17 cellular contexts compared by ENCODE assay signal in the genomic region with DNA sequence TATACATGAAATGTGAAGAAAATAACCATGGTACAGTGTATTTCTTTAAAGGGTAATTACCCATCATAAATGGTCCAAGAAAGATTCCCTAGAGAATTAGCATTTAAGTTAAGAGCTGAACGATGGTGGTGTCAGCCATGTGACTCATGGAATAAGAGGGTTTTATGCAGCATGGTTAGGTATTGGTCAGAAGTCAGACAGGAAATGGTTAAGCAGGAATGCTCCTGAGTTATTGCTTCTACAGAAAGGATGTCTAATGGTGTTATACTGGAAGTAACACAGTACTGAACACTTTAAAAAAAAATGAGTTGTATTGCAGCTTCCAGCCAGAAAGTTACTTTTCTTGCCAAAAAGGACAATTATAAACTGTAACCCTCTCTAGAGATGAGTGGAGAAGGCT.
DNase-seq lines count a peak whose midpoint lies in the region; ATAC-seq and TF ChIP-seq lines count a peak whose summit lies in the region.
"Had no signal": no experiment of that assay in that cellular context is flagged by ENCODE, and none has a peak within 500 bp of the region (broad histone marks: within the 10 kb centered on the region; RNA-seq: fewer than 3 reads in every experiment).

No MANE protein-coding gene starts in this region.

- H3K4me3 ChIP-seq in mammary epithelial cell (replicated peaks in 1 of 3; ENCODE audit: insufficient read depth in 1 of 3, low read depth in 2 of 3, low read length in 3 of 3) (no peak overlapping the region), breast epithelium (no peak overlapping the region), fibroblast of the aortic adventitia (ENCODE audit: low read depth, low read length) (no peak overlapping the region)
- H3K4me3 ChIP-seq: esophagus squamous epithelium had no signal

- H3K4me1 ChIP-seq in mammary epithelial cell (ENCODE audit: insufficient read depth, low read length) (peaks cover 8% of the 10 kb centered on the region), breast epithelium (no peaks in the 10 kb centered on the region)
- H3K4me1 ChIP-seq: esophagus squamous epithelium had no signal

- H3K9me3 ChIP-seq in mammary epithelial cell (replicated peaks; ENCODE audit: insufficient read depth, low read length) (no peaks in the 10 kb centered on the region), breast epithelium (no peaks in the 10 kb centered on the region)
- H3K9me3 ChIP-seq: esophagus squamous epithelium had no signal

- H4K20me1 ChIP-seq in mammary epithelial cell (ENCODE audit: insufficient read depth, low read length): no peaks in the 10 kb centered on the region

- H3K4me3 Mint-ChIP-seq in T-helper 2 cell treated with Interferon-gamma antibody and Interleukin-4, amounts not matched to agents 5 μg/mL and 100 μg/mL, for 36 hours: no peak overlapping the region
- no peak overlapping the region for H3K4me3 Mint-ChIP-seq in stimulated activated effector memory CD8-positive, alpha-beta T cell treated with anti-CD3 and anti-CD28 coated beads, Interleukin-12 subunit alpha, Interleukin-12 subunit beta, amount 100 ng/mL, for 72 hours
- H3K4me3 Mint-ChIP-seq: activated naive CD8-positive, alpha-beta T cell treated with anti-CD3 and anti-CD28 coated beads for 36 hours; immature natural killer cell had no signal

- no peaks in the 10 kb centered on the region for H3K36me3 Mint-ChIP-seq in T-helper 2 cell treated with Interferon-gamma antibody and Interleukin-4, amounts not matched to agents 5 μg/mL and 100 μg/mL, for 36 hours (ENCODE audit: low read depth)
- no peaks in the 10 kb centered on the region for H3K36me3 Mint-ChIP-seq in stimulated activated effector memory CD8-positive, alpha-beta T cell treated with anti-CD3 and anti-CD28 coated beads, Interleukin-12 subunit alpha, Interleukin-12 subunit beta, amount 100 ng/mL, for 72 hours
- H3K36me3 Mint-ChIP-seq: activated naive CD8-positive, alpha-beta T cell treated with anti-CD3 and anti-CD28 coated beads for 36 hours; immature natural killer cell had no signal

- intact Hi-C loops in mammary epithelial cell (cut with micrococcal nuclease) (no loop called here), breast epithelium (cut with DNase I; ENCODE audit: low total_unique reads) (no loop called here)

- no peak for ATAC-seq in stimulated activated effector memory CD8-positive, alpha-beta T cell treated with anti-CD3 and anti-CD28 coated beads, Interleukin-12 subunit alpha, Interleukin-12 subunit beta, amount 100 ng/mL, for 72 hours
- ATAC-seq in stimulated activated naive CD8-positive, alpha-beta T cell treated with anti-CD3 and anti-CD28 coated beads, Interleukin-15, Interleukin-2, amounts not matched to agents 100 U/mL and 50 U/mL, for 24 hours: no peak

- dilution Hi-C loops in mammary epithelial cell (cut with HindIII; ENCODE audit: low sequenced_read_pairs): no loop called here

- no peaks in the 10 kb centered on the region for H3K36me3 ChIP-seq in mammary epithelial cell (ENCODE audit: insufficient read depth, low read length)
- no peaks in the 10 kb centered on the region for H3K36me3 ChIP-seq in breast epithelium
- H3K36me3 ChIP-seq: esophagus squamous epithelium had no signal

- no peak overlapping the region for H3K27ac Mint-ChIP-seq in T-helper 2 cell treated with Interferon-gamma antibody and Interleukin-4, amounts not matched to agents 5 μg/mL and 100 μg/mL, for 36 hours
- no peak overlapping the region for H3K27ac Mint-ChIP-seq in stimulated activated effector memory CD8-positive, alpha-beta T cell treated with anti-CD3 and anti-CD28 coated beads, Interleukin-12 subunit alpha, Interleukin-12 subunit beta, amount 100 ng/mL, for 72 hours
- H3K27ac Mint-ChIP-seq: activated naive CD8-positive, alpha-beta T cell treated with anti-CD3 and anti-CD28 coated beads for 36 hours; immature natural killer cell had no signal

- WGBS in mammary epithelial cell (ENCODE audit: low coverage, missing lambda C conversion rate): 7% methylated on average over 1 of the region's 1 CpG

- peak overlapping the region; percentile 4 for H3K4me2 ChIP-seq in mammary epithelial cell (ENCODE audit: insufficient read depth, low read depth, low read length)

- TF ChIP-seq POLR2A in breast epithelium (IDR thresholded peaks at IDR 0.05): no peak

- peak overlapping the region; percentile 30 for H2AFZ ChIP-seq in mammary epithelial cell (ENCODE audit: low read depth, low read length)

- H3K4me1 Mint-ChIP-seq in T-helper 2 cell treated with Interferon-gamma antibody and Interleukin-4, amounts not matched to agents 5 μg/mL and 100 μg/mL, for 36 hours (ENCODE audit: low read depth): no peaks in the 10 kb centered on the region
- H3K4me1 Mint-ChIP-seq in stimulated activated effector memory CD8-positive, alpha-beta T cell treated with anti-CD3 and anti-CD28 coated beads, Interleukin-12 subunit alpha, Interleukin-12 subunit beta, amount 100 ng/mL, for 72 hours: no peaks in the 10 kb centered on the region
- H3K4me1 Mint-ChIP-seq: activated naive CD8-positive, alpha-beta T cell treated with anti-CD3 and anti-CD28 coated beads for 36 hours; immature natural killer cell had no signal

- H3K9me3 Mint-ChIP-seq in T-helper 2 cell treated with Interferon-gamma antibody and Interleukin-4, amounts not matched to agents 5 μg/mL and 100 μg/mL, for 36 hours: no peaks in the 10 kb centered on the region
- H3K9me3 Mint-ChIP-seq in stimulated activated effector memory CD8-positive, alpha-beta T cell treated with anti-CD3 and anti-CD28 coated beads, Interleukin-12 subunit alpha, Interleukin-12 subunit beta, amount 100 ng/mL, for 72 hours: no peaks in the 10 kb centered on the region
- H3K9me3 Mint-ChIP-seq: activated naive CD8-positive, alpha-beta T cell treated with anti-CD3 and anti-CD28 coated beads for 36 hours; immature natural killer cell had no signal

- H3K9ac ChIP-seq in mammary epithelial cell (ENCODE audit: insufficient read depth, low read length): no peak overlapping the region

- no peaks in the 10 kb centered on the region for H3K79me2 ChIP-seq in mammary epithelial cell (ENCODE audit: insufficient read depth, low read length)

- peaks cover 7% of the 10 kb centered on the region for H3K27me3 Mint-ChIP-seq in T-helper 2 cell treated with Interferon-gamma antibody and Interleukin-4, amounts not matched to agents 5 μg/mL and 100 μg/mL, for 36 hours (ENCODE audit: low read depth)

- no peak for TF ChIP-seq CTCF in mammary epithelial cell (conservative IDR thresholded peaks at IDR 0.05 in 1 of 2, IDR thresholded peaks at IDR 0.05 in 1 of 2; ENCODE audit: extremely low read depth in 1 of 2, insufficient read depth in 1 of 2, low read depth in 1 of 2, low read length in 2 of 2)
- TF ChIP-seq CTCF in breast epithelium (IDR thresholded peaks at IDR 0.05): no peak
- no peak for TF ChIP-seq CTCF in fibroblast of the aortic adventitia (IDR thresholded peaks at IDR 0.05; ENCODE audit: insufficient read depth, low read length)

- CTCF ChIA-PET in mammary epithelial cell (lab: Charles Lee; ENCODE audit: low non-redundant PET): no interaction called here

- BruUV-seq in mammary epithelial cell (replicated peaks; lab: Mats Ljungman, UMichigan): no TSS peak

- peak; percentile 67 for DNase-seq in mammary epithelial cell
- no peak for DNase-seq in breast epithelium (ENCODE audit: low spot score in 2 of 2)
- peak; percentile 1 for DNase-seq in SW480 (ENCODE audit: low spot score)
- peak; percentile 28 for DNase-seq in fibroblast of the aortic adventitia (ENCODE audit: low read depth)
- DNase-seq in T-helper 2 cell treated with Interferon-gamma antibody and Interleukin-4, amounts not matched to agents 5 μg/mL and 100 μg/mL, for 36 hours (ENCODE audit: low spot score): no peak
- no peak for DNase-seq in stimulated activated effector memory CD8-positive, alpha-beta T cell treated with anti-CD3 and anti-CD28 coated beads, Interleukin-12 subunit alpha, Interleukin-12 subunit beta, amount 100 ng/mL, for 72 hours (ENCODE audit: low spot score in 2 of 2)
- no peak for DNase-seq in NCI-H774 (lab: John Stamatoyannopoulos, UW)
- DNase-seq in stimulated activated naive CD8-positive, alpha-beta T cell treated with anti-CD3 and anti-CD28 coated beads, Interleukin-15, Interleukin-2, amounts not matched to agents 100 U/mL and 50 U/mL, for 24 hours: no peak
- DNase-seq: activated CD4-positive, CD25-positive, alpha-beta regulatory T cell treated with anti-CD3 and anti-CD28 coated beads, Interleukin-2, amount 50 U/mL, for 72 hours; activated CD8-positive, alpha-beta memory T cell treated with anti-CD3 and anti-CD28 coated beads, Interleukin-2, amount 50 U/mL, for 48 hours; activated naive CD8-positive, alpha-beta T cell treated with anti-CD3 and anti-CD28 coated beads for 36 hours; esophagus squamous epithelium; immature natural killer cell; NCI-H1092 treated with DMSO at 0.1 percent for 48 hours; occipital lobe; substantia nigra; T-helper 1 cell had no signal

- no peaks in the 10 kb centered on the region for H3K27me3 ChIP-seq in mammary epithelial cell (ENCODE audit: insufficient read depth, low read length)
- no peaks in the 10 kb centered on the region for H3K27me3 ChIP-seq in breast epithelium
- H3K27me3 ChIP-seq: esophagus squamous epithelium had no signal

- H3K27ac ChIP-seq in mammary epithelial cell (ENCODE audit: insufficient read depth, low read depth, low read length): no peak overlapping the region
- H3K27ac ChIP-seq in breast epithelium: no peak overlapping the region
- H3K27ac ChIP-seq: esophagus squamous epithelium had no signal

- in situ Hi-C loops in mammary epithelial cell (cut with MboI; ENCODE audit: low sequenced_read_pairs in 2 of 2): no loop called here

Comparison
In these comparisons a context has a peak if more than half of its experiments do, and no peak if none do; other contexts are left out.
1. DNase-seq: peak in mammary epithelial cell (single experiment), SW480 (single experiment) and fibroblast of the aortic adventitia (single experiment); none in breast epithelium (0 of 2), T-helper 2 cell treated with Interferon-gamma antibody and Interleukin-4, amounts not matched to agents 5 μg/mL and 100 μg/mL, for 36 hours (single experiment), stimulated activated effector memory CD8-positive, alpha-beta T cell treated with anti-CD3 and anti-CD28 coated beads, Interleukin-12 subunit alpha, Interleukin-12 subunit beta, amount 100 ng/mL, for 72 hours (0 of 2), NCI-H774 (single experiment) and stimulated activated naive CD8-positive, alpha-beta T cell treated with anti-CD3 and anti-CD28 coated beads, Interleukin-15, Interleukin-2, amounts not matched to agents 100 U/mL and 50 U/mL, for 24 hours (single experiment).